ENCODE assay signal across 1 cellular context in genomic region chr17:62987136-62987535, GRCh38.
TF ChIP-seq lines count a peak whose summit lies in the region.

No MANE protein-coding gene starts in this region.

TF ChIP-seq in HepG2, 621 proteins besides CTCF, POLR2A, EP300 and RAD21:
- TF ChIP-seq ATF7 (IDR thresholded peaks at IDR 0.05): no peak
- no peak for TF ChIP-seq ATF7 (CRISPR knock-in tag; IDR thresholded peaks at IDR 0.05)
- no peak for TF ChIP-seq BCL3 (CRISPR knock-in tag; IDR thresholded peaks at IDR 0.05)
- TF ChIP-seq DNMT3B (CRISPR knock-in tag; conservative IDR thresholded peaks at IDR 0.05): no peak
- TF ChIP-seq U2AF1 (optimal IDR thresholded peaks at IDR 0.05; ENCODE audit: low read depth, low read length): no peak
- TF ChIP-seq USF2 (IDR thresholded peaks at IDR 0.05; ENCODE audit: low read depth, low read length): no peak
- TF ChIP-seq USF2 (CRISPR knock-in tag; IDR thresholded peaks at IDR 0.05; ENCODE audit: borderline replicate concordance): no peak
- TF ChIP-seq ZXDC (CRISPR knock-in tag; IDR thresholded peaks at IDR 0.05): no peak
- TF ChIP-seq ZNF740 (CRISPR knock-in tag; IDR thresholded peaks at IDR 0.05): no peak
- no peak for TF ChIP-seq YEATS2 (CRISPR knock-in tag; IDR thresholded peaks at IDR 0.05; ENCODE audit: borderline replicate concordance)
- no peak for TF ChIP-seq DPF2 (CRISPR knock-in tag; IDR thresholded peaks at IDR 0.05; ENCODE audit: borderline replicate concordance, low read depth)
